8 cellular contexts compared by ENCODE assay signal in the genomic region with DNA sequence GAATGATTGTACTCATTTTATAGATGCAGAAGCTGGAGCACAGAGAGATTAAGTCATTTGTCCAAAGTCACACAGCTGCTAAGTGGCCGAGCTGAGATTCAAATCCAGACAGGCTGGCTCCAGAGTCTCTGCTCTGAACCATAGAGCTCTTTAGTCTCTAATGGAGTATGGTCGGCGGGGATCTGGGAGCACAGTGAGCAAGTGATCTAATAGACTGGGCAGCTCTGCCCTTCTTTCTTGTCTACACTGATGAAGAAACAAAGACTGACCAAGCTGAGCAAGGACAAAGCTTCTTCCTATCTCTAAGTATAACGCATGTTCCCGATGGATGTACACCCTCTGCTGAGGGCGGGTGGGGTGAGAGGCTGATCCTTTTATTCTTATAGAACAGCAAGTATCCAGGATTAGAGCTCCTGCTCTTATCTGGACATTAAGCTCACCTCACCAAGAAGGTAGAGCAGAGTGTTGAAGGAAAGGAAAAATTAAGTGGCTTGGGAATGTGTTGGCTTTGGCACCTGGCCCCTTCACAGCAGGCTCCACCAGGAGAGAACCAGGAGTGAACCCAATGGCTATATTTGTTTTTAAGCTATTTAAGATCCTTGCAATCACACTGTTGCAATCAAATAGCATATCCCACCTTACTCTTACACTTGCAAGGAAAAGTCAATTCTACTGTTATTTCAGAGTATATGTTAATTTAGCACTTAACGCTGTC.
DNase-seq lines count a peak whose midpoint lies in the region; ATAC-seq and TF ChIP-seq lines count a peak whose summit lies in the region.

No MANE protein-coding gene starts in this region.

- peak overlapping the region; percentile 97 for H3K4me3 Mint-ChIP-seq in T-helper 17 cell

- no peaks in the 10 kb centered on the region for H3K27me3 Mint-ChIP-seq in T-helper 17 cell

- no peak for TF ChIP-seq EP300 in stomach (IDR thresholded peaks at IDR 0.05)

- peaks cover 41 to 85% (median 67%) of the 10 kb centered on the region in 4 donors for H3K4me1 ChIP-seq in stomach

- DNase-seq in NCI-H748 (lab: John Stamatoyannopoulos, UW; ENCODE audit: unreplicated experiment) (peak; percentile 20), NCI-H748 treated with DMSO at 0.1 percent for 48 hours (lab: John Stamatoyannopoulos, UW) (no peak), T-helper 17 cell (no peak), fibroblast of villous mesenchyme (ENCODE audit: low read depth) (peak; percentile 43), stomach (no peak), OCI-M2 (lab: John Stamatoyannopoulos, UW; ENCODE audit: unreplicated experiment) (no peak), substantia nigra (lab: John Stamatoyannopoulos, UW) (no peak)
- no peak for DNase-seq in central memory CD4-positive, alpha-beta T cell

- peaks cover 60% of the 10 kb centered on the region for H3K4me1 Mint-ChIP-seq in T-helper 17 cell

- no peak for TF ChIP-seq POLR2A in stomach (IDR thresholded peaks at IDR 0.05)

- peak overlapping the region; percentile 100 for H3K27ac Mint-ChIP-seq in T-helper 17 cell

- no peak for ATAC-seq in T-helper 17 cell

- WGBS in stomach, 5 donors: 24 to 39% (median 30%) methylated on average over 7 of the region's 7 CpGs

- H3K9me3 ChIP-seq in T-helper 17 cell (ENCODE audit: control insufficient read depth, low read length, poor library complexity, severe bottlenecking) (no peaks in the 10 kb centered on the region), stomach (no peaks in the 10 kb centered on the region)

- H3K27me3 ChIP-seq in stomach: no peaks in the 10 kb centered on the region

- no peak for TF ChIP-seq CTCF in fibroblast of villous mesenchyme (IDR thresholded peaks at IDR 0.05; ENCODE audit: insufficient read depth, low read depth, low read length)
- no peak for TF ChIP-seq CTCF in stomach (IDR thresholded peaks at IDR 0.05)

- intact Hi-C loops in stomach (cut with DNase I; ENCODE audit: low total_unique reads): no loop called here

- H3K4me3 ChIP-seq in fibroblast of villous mesenchyme (ENCODE audit: low read depth, low read length) (peak overlapping the region; percentile 79), stomach (peak overlapping the region; percentile 56 to 84 (median 68))

- H3K36me3 ChIP-seq in stomach: no peaks in the 10 kb centered on the region

- H3K27ac ChIP-seq in stomach (peak overlapping the region; percentile 59 to 96 (median 93)), substantia nigra (ENCODE audit: low read depth, low read length, poor library complexity, severe bottlenecking) (no peak overlapping the region)

- H3K36me3 Mint-ChIP-seq in T-helper 17 cell (ENCODE audit: low read depth): peaks cover 37% of the 10 kb centered on the region

Comparison
In these comparisons a context has a peak if more than half of its experiments do, and no peak if none do; other contexts are left out.
1. DNase-seq: peak in NCI-H748 (single experiment) and fibroblast of villous mesenchyme (single experiment); none in NCI-H748 treated with DMSO at 0.1 percent for 48 hours (single experiment), T-helper 17 cell (0 of 3), stomach (single experiment), OCI-M2 (single experiment), substantia nigra (0 of 49) and central memory CD4-positive, alpha-beta T cell (single experiment).